In the genomic region with DNA sequence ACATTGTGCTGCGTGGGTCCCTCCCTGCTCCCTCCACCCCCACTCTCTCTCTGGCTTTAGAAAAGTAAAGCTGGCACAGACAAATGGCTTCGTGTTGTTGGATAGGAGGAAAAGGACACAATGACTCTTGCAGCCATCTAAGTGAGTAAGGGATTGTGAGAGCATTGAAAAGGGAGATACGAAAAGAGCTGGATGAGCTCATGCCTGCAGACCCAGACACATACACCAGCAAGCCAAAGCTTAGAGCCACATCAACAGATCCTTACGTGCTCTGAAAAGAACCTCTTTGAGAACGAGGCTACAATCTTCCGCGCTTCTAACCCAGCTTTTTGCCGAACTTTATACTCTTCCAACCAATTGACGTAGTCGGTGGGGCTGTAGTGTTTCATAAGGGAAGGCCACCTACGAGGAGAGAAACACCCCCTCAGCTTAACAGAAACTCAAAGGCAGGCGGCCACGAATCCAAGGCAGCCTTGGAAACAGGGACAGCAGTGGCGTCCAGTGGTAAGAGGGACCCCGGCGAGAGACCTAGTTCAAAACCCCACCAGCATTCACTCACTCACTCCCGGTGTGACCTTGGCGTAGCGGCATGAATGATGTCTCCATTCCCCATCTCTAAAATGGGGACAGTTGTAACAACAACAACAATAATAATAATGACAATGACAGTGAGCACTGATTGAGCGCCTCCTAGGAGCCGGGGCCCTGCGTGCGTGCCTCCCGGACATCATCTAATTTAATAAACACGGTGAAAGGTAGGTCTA, we compare ENCODE assay signal across 8 cellular contexts. TPM values are rescaled to one million over a fixed set of nuclear protein-coding genes. Genes with fewer than 3 reads are reported as not detected.
DNase-seq lines count a peak whose midpoint lies in the region; ATAC-seq, FAIRE-seq and TF ChIP-seq lines count a peak whose summit lies in the region.

No MANE protein-coding gene starts in this region.

- H3K36me3 ChIP-seq in CD8-positive, alpha-beta T cell (ENCODE audit: insufficient read depth, low read length): peaks cover 7% of the 10 kb centered on the region
- H3K36me3 ChIP-seq in HepG2 (replicated peaks in 1 of 2; ENCODE audit: control insufficient read depth in 1 of 2, insufficient read depth in 2 of 2, low read length in 2 of 2) (peaks cover 0 to 17% of the 10 kb centered on the region in 2 experiments; a peak in 3 of 5 replicates), stomach (peaks cover 18 to 29% (median 29%) of the 10 kb centered on the region in 4 donors)

- peaks cover 22% of the 10 kb centered on the region for H3K4me1 ChIP-seq in CD8-positive, alpha-beta T cell (ENCODE audit: insufficient read depth, low read length)
- peaks cover 37% of the 10 kb centered on the region for H3K4me1 ChIP-seq in HepG2 (ENCODE audit: insufficient read depth, low read length)
- H3K4me1 ChIP-seq in stomach: peaks cover 15 to 35% (median 26%) of the 10 kb centered on the region in 4 donors

- DNase-seq in CD8-positive, alpha-beta T cell: no peak
- DNase-seq in LNCaP clone FGC (ENCODE audit: low read depth) (no peak), choroid plexus epithelial cell (ENCODE audit: low read depth) (peak; percentile 61), HepG2 (ENCODE audit: low spot score) (no peak), stomach (no peak), DMS153 treated with DMSO at 0.1 percent for 48 hours (lab: John Stamatoyannopoulos, UW; ENCODE audit: unreplicated experiment) (no peak), NCI-H146 treated with DMSO at 0.1 percent for 48 hours (lab: John Stamatoyannopoulos, UW; ENCODE audit: unreplicated experiment) (no peak)

- no peak for TF ChIP-seq RAD21 in HepG2 (CRISPR knock-in tag; IDR thresholded peaks at IDR 0.05)

- 51% methylated on average over 22 of the region's 25 CpGs for WGBS in HepG2 (ENCODE audit: low lambda C conversion rate)
- 12 to 18% (median 13%) methylated on average over 25 of the region's 25 CpGs for WGBS in stomach, 5 donors

- CTCF ChIA-PET in CD8-positive, alpha-beta T cell (lab: Charles Lee): interaction anchor here (1.2 kb wide), 1 partner anchor 70 kb away, joined by 4 read pairs; no protein-coding TSS in a partner anchor
- CTCF ChIA-PET in HepG2 (lab: Yijun Ruan, JAX; ENCODE audit: low intra/inter-chr PET ratio, low total read pairs): no interaction called here

- H3K27ac ChIP-seq in CD8-positive, alpha-beta T cell (ENCODE audit: low read depth, low read length): peak overlapping the region; percentile 83
- H3K27ac ChIP-seq in HepG2 (ENCODE audit: extremely low read length, insufficient read depth, low read length) (peak overlapping the region; percentile 70), stomach (peak overlapping the region; percentile 80 to 95 (median 89))

- TF ChIP-seq EP300 in HepG2 (IDR thresholded peaks at IDR 0.05; ENCODE audit: low read depth in 2 of 2, low read length in 2 of 2): no peak
- TF ChIP-seq EP300 in HepG2 (CRISPR knock-in tag; IDR thresholded peaks at IDR 0.05; ENCODE audit: borderline replicate concordance): no peak
- no peak for TF ChIP-seq EP300 in stomach (IDR thresholded peaks at IDR 0.05)

- H3K27me3 Mint-ChIP-seq in CD8-positive, alpha-beta T cell (ENCODE audit: low read depth): no peaks in the 10 kb centered on the region

- no peak for ATAC-seq in CD8-positive, alpha-beta T cell
- ATAC-seq in HepG2 (no peak), HG03097 (IDR thresholded peaks at IDR 0.05; ENCODE audit: low FRiP score, unreplicated experiment) (no peak)

- peak overlapping the region; percentile 96 for H3K4me2 ChIP-seq in HepG2 (ENCODE audit: low read depth, low read length)

- peaks cover 22% of the 10 kb centered on the region for H3K79me2 ChIP-seq in HepG2 (ENCODE audit: insufficient read depth, low read length)

- peak overlapping the region; percentile 87 for H3K9ac ChIP-seq in HepG2 (ENCODE audit: insufficient read depth, low read depth, low read length)

- no peak for TF ChIP-seq POLR2A in HepG2 (IDR thresholded peaks at IDR 0.05; ENCODE audit: insufficient read depth in 1 of 2, low read depth in 2 of 2, low read length in 2 of 2)
- TF ChIP-seq POLR2A in stomach (IDR thresholded peaks at IDR 0.05): no peak

- no peaks in the 10 kb centered on the region for H3K9me3 ChIP-seq in CD8-positive, alpha-beta T cell (ENCODE audit: low read length)
- H3K9me3 ChIP-seq in HepG2 (ENCODE audit: low read length): no peaks in the 10 kb centered on the region
- H3K9me3 ChIP-seq in stomach: no peaks in the 10 kb centered on the region

- peaks cover 36% of the 10 kb centered on the region for H3K4me1 Mint-ChIP-seq in CD8-positive, alpha-beta T cell (ENCODE audit: low read depth)

- peaks cover 3% of the 10 kb centered on the region for H3K9me3 Mint-ChIP-seq in CD8-positive, alpha-beta T cell

- H3K4me3 Mint-ChIP-seq in CD8-positive, alpha-beta T cell: peak overlapping the region; percentile 93

- TF ChIP-seq CTCF in CD8-positive, alpha-beta T cell (IDR thresholded peaks at IDR 0.05): no peak
- TF ChIP-seq CTCF in LNCaP clone FGC (IDR thresholded peaks at IDR 0.05; ENCODE audit: control insufficient read depth, extremely low read depth, insufficient read depth) (peak; percentile 33), choroid plexus epithelial cell (conservative IDR thresholded peaks at IDR 0.05; ENCODE audit: low read depth, low read length) (no peak), HepG2 (CRISPR knock-in tag; IDR thresholded peaks at IDR 0.05) (no peak), stomach (IDR thresholded peaks at IDR 0.05) (no peak)

- in situ Hi-C loops in HepG2 (cut with HindIII; ENCODE audit: extremely low pct_ligation_motif_present, low pct_unique_long_range_greater_than_20kb): no loop called here

- POLR2A ChIA-PET in CD8-positive, alpha-beta T cell (lab: Charles Lee): no interaction called here
- POLR2A ChIA-PET in HepG2 (lab: Yijun Ruan, JAX): no interaction called here

- H3K36me3 Mint-ChIP-seq in CD8-positive, alpha-beta T cell: peaks cover 43% of the 10 kb centered on the region

- H4K20me1 ChIP-seq in HepG2 (ENCODE audit: insufficient read depth, low read length): peaks cover 7% of the 10 kb centered on the region

- H3K4me3 ChIP-seq in CD8-positive, alpha-beta T cell (ENCODE audit: low read depth, low read length): peak overlapping the region; percentile 49
- H3K4me3 ChIP-seq in LNCaP clone FGC (ENCODE audit: low read depth, low read length) (peak overlapping the region; percentile 73), choroid plexus epithelial cell (ENCODE audit: low read depth, low read length) (peak overlapping the region; percentile 99), HepG2 (replicated peaks in 1 of 3; ENCODE audit: insufficient read depth in 1 of 3, low read depth in 2 of 3, low read length in 3 of 3) (peak overlapping the region; percentile 82 to 100 (median 92)), stomach (peak overlapping the region; percentile 74 to 96 (median 85))

- BruUV-seq in HepG2 (replicated peaks; lab: Mats Ljungman, UMichigan): no TSS peak

- no peak overlapping the region for H2AFZ ChIP-seq in HepG2 (ENCODE audit: low read length)

- H3K27ac Mint-ChIP-seq in CD8-positive, alpha-beta T cell: peak overlapping the region; percentile 92

- FAIRE-seq in HepG2 (lab: Jason Lieb, UNC): no peak

- H3K27me3 ChIP-seq in CD8-positive, alpha-beta T cell (ENCODE audit: insufficient read depth, low read length): no peaks in the 10 kb centered on the region
- H3K27me3 ChIP-seq in HepG2 (ENCODE audit: control insufficient read depth in 1 of 2, insufficient read depth in 2 of 2, low read length in 2 of 2) (no peaks in the 10 kb centered on the region; a peak in 1 of 5 replicates), stomach (no peaks in the 10 kb centered on the region)

- intact Hi-C loops in CD8-positive, alpha-beta T cell (cut with DNase I, micrococcal nuclease): loop anchor here in 1 of 2 experiments (2.0 to 10.0 kb wide), 3 partner anchors 34 to 946 kb away; partner anchors contain the start of genes MED13L and PEBP1
- intact Hi-C loops in HepG2 (cut with micrococcal nuclease; ENCODE audit: unreplicated experiment) (no loop called here), stomach (cut with DNase I; ENCODE audit: low total_unique reads) (no loop called here)

TF ChIP-seq in HepG2, 621 proteins besides CTCF, POLR2A, EP300 and RAD21 (continues in another document):
- TF ChIP-seq ZNF605 (CRISPR knock-in tag; IDR thresholded peaks at IDR 0.05) (0 out of 2 replicates have a peak, but pooled peaks have one; percentile 16), ZNF766 (CRISPR knock-in tag; IDR thresholded peaks at IDR 0.05; ENCODE audit: borderline replicate concordance) (peak; percentile 34; the same call in 1 of the 2 replicates), HOXD1 (CRISPR knock-in tag; IDR thresholded peaks at IDR 0.05) (no peak), CREBL2 (CRISPR knock-in tag; IDR thresholded peaks at IDR 0.05; ENCODE audit: borderline replicate concordance) (no peak), ZNF678 (CRISPR knock-in tag; IDR thresholded peaks at IDR 0.05) (no peak)

RNA-seq across cellular contexts. Expression of gene FBXO21, which starts 1.1 kb away (rescaled TPM):
- 10 to 100 TPM; 77.7 to 87.7 TPM for total RNA-seq in CD8-positive, alpha-beta T cell
- total RNA-seq in HepG2 (2016; rRNA removed; fragmentation: Illumina TruSeq; extraction: Trizol) (32.5 and 45.2 TPM in 2 replicates), stomach (100 to 1,000 TPM in 1 of 5 donors, 10 to 100 TPM in 4; 21.0 to 494 (median 70.4) TPM)
- 1.2 and 1.6 TPM in 2 replicates for total RNA-seq in HepG2 (2016; cell fraction: cytosol; rRNA removed; fragmentation: Illumina TruSeq; extraction: Trizol; ENCODE audit: low read depth)
- 29.2 and 45.9 TPM in 2 replicates for total RNA-seq in HepG2 (2016; cell fraction: insoluble cytoplasmic fraction; rRNA removed; fragmentation: Illumina TruSeq; extraction: Trizol)
- total RNA-seq in HepG2 (2016; cell fraction: membrane; rRNA removed; fragmentation: Illumina TruSeq; extraction: Trizol): 7.6 and 9.0 TPM in 2 replicates
- total RNA-seq in HepG2 (2016; cell fraction: nucleus; rRNA removed; fragmentation: Illumina TruSeq; extraction: Trizol): 19.3 and 21.9 TPM in 2 replicates
- polyA plus RNA-seq in HepG2 (2011; rRNA removed) (15.6 and 20.0 TPM in 2 replicates), stomach (10 to 100 TPM in 2 of 3 donors, 1 to 10 TPM in 1; 7.4 to 12.7 (median 11.0) TPM)
- 44.0 and 49.3 TPM in 2 replicates for polyA plus RNA-seq in HepG2 (2011; cell fraction: cytosol; rRNA removed)
- 22.4 and 32.9 TPM in 2 replicates for polyA plus RNA-seq in HepG2 (2011; cell fraction: nucleus; rRNA removed)
- 14.2 and 18.3 TPM in 2 replicates for polyA plus RNA-seq in HepG2 (2012)
- 0.60 and 0.85 TPM in 2 replicates for polyA plus RNA-seq in HepG2 (2016; cell fraction: cytosol; fragmentation: Illumina TruSeq; extraction: Trizol; ENCODE audit: low read depth)
- 26.4 and 28.2 TPM in 2 replicates for polyA plus RNA-seq in HepG2 (2016; cell fraction: insoluble cytoplasmic fraction; fragmentation: Illumina TruSeq; extraction: Trizol; ENCODE audit: low read depth)
- polyA plus RNA-seq in HepG2 (2016; cell fraction: membrane; fragmentation: Illumina TruSeq; extraction: Trizol; ENCODE audit: low read depth): 3.0 and 3.4 TPM in 2 replicates
- 17.7 TPM in 2 replicates for polyA plus RNA-seq in HepG2 (2016; cell fraction: nucleus; fragmentation: Illumina TruSeq; extraction: Trizol; ENCODE audit: insufficient read depth, low read depth)
- 86.0 and 120 TPM in 2 replicates for polyA minus RNA-seq in HepG2 (2011; rRNA and poly(A)+ RNA removed; ENCODE audit: low replicate concordance)
- polyA minus RNA-seq in HepG2 (2011; cell fraction: cytosol; rRNA and poly(A)+ RNA removed): 28.2 and 31.5 TPM in 2 replicates
- polyA minus RNA-seq in HepG2 (2011; cell fraction: nucleus; rRNA and poly(A)+ RNA removed): 14.8 and 21.6 TPM in 2 replicates

Comparison
In these comparisons a context has a peak if more than half of its experiments do, and no peak if none do; other contexts are left out.
1. H3K4me3 ChIP-seq: peak in every context shown above with its lines; median percentile 99 in choroid plexus epithelial cell; 92 in HepG2; 85 in stomach; 73 in LNCaP clone FGC; 49 in CD8-positive, alpha-beta T cell.